11 cellular contexts compared by ENCODE assay signal in genomic region chr14:54676822-54677708, GRCh38.
DNase-seq lines count a peak whose midpoint lies in the region; FAIRE-seq and TF ChIP-seq lines count a peak whose summit lies in the region.
"Had no signal": no experiment of that assay in that cellular context is flagged by ENCODE, and none has a peak within 500 bp of the region (broad histone marks: within the 10 kb centered on the region; RNA-seq: fewer than 3 reads in every experiment).

No MANE protein-coding gene starts in this region.

- peak overlapping the region; percentile 70 for H2AFZ ChIP-seq in endothelial cell of umbilical vein (ENCODE audit: low read depth, low read length)

- BruUV-seq in endothelial cell of umbilical vein (replicated peaks; lab: Mats Ljungman, UMichigan): TSS peak; percentile 87

- peaks cover 61% of the 10 kb centered on the region for H3K4me1 Mint-ChIP-seq in mesothelial cell of epicardium
- H3K4me1 Mint-ChIP-seq: activated naive CD4-positive, alpha-beta T cell treated with anti-CD3 and anti-CD28 coated beads, Interleukin-2, amount 50 U/mL, for 24 hours had no signal

- no peaks in the 10 kb centered on the region for H3K9me3 Mint-ChIP-seq in mesothelial cell of epicardium
- H3K9me3 Mint-ChIP-seq: activated naive CD4-positive, alpha-beta T cell treated with anti-CD3 and anti-CD28 coated beads, Interleukin-2, amount 50 U/mL, for 24 hours had no signal

- H3K4me3 Mint-ChIP-seq in mesothelial cell of epicardium: no peak overlapping the region
- H3K4me3 Mint-ChIP-seq: activated naive CD4-positive, alpha-beta T cell treated with anti-CD3 and anti-CD28 coated beads, Interleukin-2, amount 50 U/mL, for 24 hours had no signal

- H3K9me3 ChIP-seq in endothelial cell of umbilical vein (replicated peaks; ENCODE audit: control insufficient read depth, insufficient read depth, low read length): no peaks in the 10 kb centered on the region

- DNase-seq in DMS53 (lab: John Stamatoyannopoulos, UW) (peak; percentile 20), DMS53 treated with DMSO at 0.1 percent for 48 hours (lab: John Stamatoyannopoulos, UW; ENCODE audit: unreplicated experiment) (no peak), endothelial cell of umbilical vein (ENCODE audit: low read depth, low spot score) (peak; percentile 96), mesothelial cell of epicardium (ENCODE audit: low spot score in 2 of 2, unreplicated experiment in 2 of 2) (no peak), NCI-H82 treated with DMSO at 0.1 percent for 48 hours (lab: John Stamatoyannopoulos, UW; ENCODE audit: unreplicated experiment) (no peak), NCI-H128 (lab: John Stamatoyannopoulos, UW; ENCODE audit: unreplicated experiment) (no peak), MV-4-11 (lab: John Stamatoyannopoulos, UW) (no peak)
- DNase-seq in stimulated activated CD4-positive, alpha-beta T cell treated with anti-CD3 and anti-CD28 coated beads, Interleukin-4, amount 100 ng/mL, for 1 hour: no peak

- H4K20me1 ChIP-seq in endothelial cell of umbilical vein (replicated peaks; ENCODE audit: control insufficient read depth, extremely low read depth, insufficient read depth, low read length): no peaks in the 10 kb centered on the region

- H3K9me1 ChIP-seq in endothelial cell of umbilical vein (replicated peaks; ENCODE audit: control insufficient read depth, extremely low read depth, insufficient read depth, low read length): no peaks in the 10 kb centered on the region

- POLR2A ChIA-PET in endothelial cell of umbilical vein (lab: Charles Lee): interaction anchor here (0.6 to 1.7 kb wide), 5 partner anchors 14 to 111 kb away, joined by 3 to 5 read pairs (median 4); no protein-coding TSS in a partner anchor

- H3K27me3 Mint-ChIP-seq in mesothelial cell of epicardium (ENCODE audit: low read depth): peaks cover 2% of the 10 kb centered on the region

- intact Hi-C loops in endothelial cell of umbilical vein (cut with micrococcal nuclease): loop anchor here (1.0 kb wide), 3 partner anchors 9 to 23 kb away; no protein-coding TSS in a partner anchor

- no peak for TF ChIP-seq POLR2A in endothelial cell of umbilical vein (IDR thresholded peaks at IDR 0.05; ENCODE audit: low read depth, low read length)

- peak overlapping the region; percentile 95 for H3K27ac ChIP-seq in endothelial cell of umbilical vein (ENCODE audit: insufficient read depth, low read depth, low read length)
- H3K27ac ChIP-seq: 22Rv1, HL-60 had no signal

- peaks cover 33% of the 10 kb centered on the region for H3K4me1 ChIP-seq in endothelial cell of umbilical vein (ENCODE audit: control insufficient read depth, extremely low read depth, insufficient read depth, low read length)

- H3K9ac ChIP-seq in endothelial cell of umbilical vein (replicated peaks; ENCODE audit: extremely low read depth, insufficient read depth, low read length): peak overlapping the region; percentile 93

- H3K4me3 ChIP-seq in endothelial cell of umbilical vein (replicated peaks in 1 of 3; ENCODE audit: insufficient read depth in 1 of 3, low read depth in 1 of 3, low read length in 3 of 3): peak overlapping the region in 1 of 3 experiments; percentile 55

- peak overlapping the region; percentile 89 for H3K27ac Mint-ChIP-seq in mesothelial cell of epicardium
- H3K27ac Mint-ChIP-seq: activated naive CD4-positive, alpha-beta T cell treated with anti-CD3 and anti-CD28 coated beads, Interleukin-2, amount 50 U/mL, for 24 hours had no signal

- CTCF ChIA-PET in endothelial cell of umbilical vein (lab: Charles Lee): interaction anchor here (0.7 to 1.2 kb wide), 17 partner anchors 8 to 113 kb away, joined by 3 to 9 read pairs (median 3); partner anchors contain the start of gene SAMD4A

- H3K36me3 ChIP-seq in endothelial cell of umbilical vein (ENCODE audit: control insufficient read depth in 2 of 2, extremely low read depth in 1 of 2, insufficient read depth in 2 of 2, low read length in 2 of 2): peaks cover 0 to 2% of the 10 kb centered on the region in 2 experiments

- FAIRE-seq in endothelial cell of umbilical vein (lab: Jason Lieb, UNC): peak; percentile 90

- H3K79me2 ChIP-seq in endothelial cell of umbilical vein (ENCODE audit: control insufficient read depth, insufficient read depth, low read length): peaks cover 60% of the 10 kb centered on the region

- no peak for TF ChIP-seq CTCF in endothelial cell of umbilical vein (IDR thresholded peaks at IDR 0.05; ENCODE audit: extremely low read depth in 1 of 2, insufficient read depth in 1 of 2, low read depth in 1 of 2, low read length in 2 of 2)
- no peak for TF ChIP-seq CTCF in mesothelial cell of epicardium (IDR thresholded peaks at IDR 0.05; ENCODE audit: unreplicated experiment)

- no peaks in the 10 kb centered on the region for H3K36me3 Mint-ChIP-seq in mesothelial cell of epicardium
- H3K36me3 Mint-ChIP-seq: activated naive CD4-positive, alpha-beta T cell treated with anti-CD3 and anti-CD28 coated beads, Interleukin-2, amount 50 U/mL, for 24 hours had no signal

- dilution Hi-C loops in endothelial cell of umbilical vein (cut with MboI; ENCODE audit: extremely low pct_ligation_motif_present, low sequenced_read_pairs): no loop called here

- peak overlapping the region; percentile 95 for H3K4me2 ChIP-seq in endothelial cell of umbilical vein (ENCODE audit: insufficient read depth, low read length)

- H3K27me3 ChIP-seq in endothelial cell of umbilical vein (ENCODE audit: control insufficient read depth in 2 of 2, insufficient read depth in 2 of 2, low read length in 2 of 2): no peaks in the 10 kb centered on the region

TF ChIP-seq in endothelial cell of umbilical vein, 7 proteins besides CTCF, POLR2A, EP300 and RAD21:
- TF ChIP-seq MAX (IDR thresholded peaks at IDR 0.05; ENCODE audit: insufficient read depth, insufficient read length) (peak; percentile 38), JUN (IDR thresholded peaks at IDR 0.05; ENCODE audit: borderline replicate concordance, insufficient read depth, insufficient read length, low read depth) (peak; percentile 94), EZH2 (IDR thresholded peaks at IDR 0.05; ENCODE audit: borderline replicate concordance, low read depth, low read length, severe bottlenecking) (no peak), POLR2AphosphoS5 (IDR thresholded peaks at IDR 0.05; ENCODE audit: insufficient read depth, low read depth, low read length) (peak; percentile 60), GATA2 (IDR thresholded peaks at IDR 0.05; ENCODE audit: insufficient read depth, insufficient read length, low read depth, low read length) (no peak), MYC (IDR thresholded peaks at IDR 0.05; ENCODE audit: low read depth, low read length) (no peak), FOS (IDR thresholded peaks at IDR 0.05; ENCODE audit: borderline replicate concordance, insufficient read depth, low read length) (peak; percentile 99)

Comparison
In these comparisons a context has a peak if more than half of its experiments do, and no peak if none do; other contexts are left out.
1. DNase-seq: peak in DMS53 (single experiment) and endothelial cell of umbilical vein (single experiment); none in DMS53 treated with DMSO at 0.1 percent for 48 hours (single experiment), mesothelial cell of epicardium (0 of 2), NCI-H82 treated with DMSO at 0.1 percent for 48 hours (single experiment), NCI-H128 (single experiment), stimulated activated CD4-positive, alpha-beta T cell treated with anti-CD3 and anti-CD28 coated beads, Interleukin-4, amount 100 ng/mL, for 1 hour (single experiment) and MV-4-11 (single experiment).